ENCODE assay signal across 8 cellular contexts in genomic region chr4:2818351-2818939, GRCh38. TPM values are rescaled to one million over a fixed set of nuclear protein-coding genes. Genes with fewer than 3 reads are reported as not detected.
A peak's percentile ranks its signal among the peaks of the same experiment; 100 is the strongest.
DNase-seq lines count a peak whose midpoint lies in the region; ATAC-seq and TF ChIP-seq lines count a peak whose summit lies in the region.

No MANE protein-coding gene starts in this region.

- H3K27ac ChIP-seq in PC-9 (no peak overlapping the region), foreskin keratinocyte (no peak overlapping the region)

- H4K20me1 ChIP-seq in PC-9 (ENCODE audit: insufficient read depth): no peaks in the 10 kb centered on the region

- H3K4me3 ChIP-seq in GM08714 (ENCODE audit: low read length) (peak overlapping the region; percentile 40; the same call in 1 of the 2 replicates), PC-9 (peak overlapping the region; percentile 55)

- no peak for TF ChIP-seq CTCF in PC-9 (conservative IDR thresholded peaks at IDR 0.05)
- TF ChIP-seq CTCF in foreskin keratinocyte (conservative IDR thresholded peaks at IDR 0.05): no peak

- no peak overlapping the region for H2AFZ ChIP-seq in PC-9

- ATAC-seq in foreskin keratinocyte: peak; percentile 13
- ATAC-seq in HG02938 (IDR thresholded peaks at IDR 0.05; ENCODE audit: unreplicated experiment): no peak

- H3K9me3 ChIP-seq in PC-9 (ENCODE audit: insufficient read depth, low read depth): no peaks in the 10 kb centered on the region

- H3K27me3 ChIP-seq in PC-9 (ENCODE audit: insufficient read depth, low read depth): no peaks in the 10 kb centered on the region
- no peaks in the 10 kb centered on the region for H3K27me3 ChIP-seq in foreskin keratinocyte

- H3K79me2 ChIP-seq in PC-9 (ENCODE audit: low read depth): no peaks in the 10 kb centered on the region

- H3F3A ChIP-seq in PC-9 (ENCODE audit: insufficient read depth, low read depth): no peaks in the 10 kb centered on the region

- no peaks in the 10 kb centered on the region for H3K36me3 ChIP-seq in PC-9 (ENCODE audit: low read depth)

- BruUV-seq in PC-9 (replicated peaks; lab: Mats Ljungman, UMichigan): no TSS peak

- CTCF ChIA-PET in PC-9 (lab: Charles Lee): interaction anchor here (1.2 kb wide), 1 partner anchor 145 kb away, joined by 4 read pairs; the partner anchor contains the start of gene GRK4

- H3K9me2 ChIP-seq in PC-9 (ENCODE audit: insufficient read depth): no peaks in the 10 kb centered on the region

- H3K4me1 ChIP-seq in PC-9 (replicated peaks; ENCODE audit: insufficient read depth) (no peaks in the 10 kb centered on the region), foreskin keratinocyte (peaks cover 5% of the 10 kb centered on the region)

- intact Hi-C loops in PC-9 (cut with micrococcal nuclease; ENCODE audit: unreplicated experiment): no loop called here

- POLR2A ChIA-PET in PC-9 (lab: Charles Lee; ENCODE audit: unreplicated experiment): no interaction called here

- DNase-seq in PC-9 (no peak), foreskin keratinocyte (no peak), retina (peak; percentile 73), NCI-H2107 (lab: John Stamatoyannopoulos, UW) (no peak), HT-29 (ENCODE audit: low spot score) (no peak), NCI-H1048 (lab: John Stamatoyannopoulos, UW) (no peak)

- H3K4me2 ChIP-seq in PC-9: peak overlapping the region; percentile 78

RNA-seq across cellular contexts. Expression of gene ADD1, which starts 25.2 kb away (rescaled TPM):
- total RNA-seq in PC-9 (2021): 178 and 181 TPM in 2 replicates
- 173 and 176 TPM in 2 replicates for total RNA-seq in foreskin keratinocyte
- polyA plus RNA-seq in foreskin keratinocyte: 129 and 130 TPM in 2 replicates
- 125 and 167 TPM in 2 replicates for total RNA-seq in HT-29 (2014; rRNA removed; shearing (Covaris generic))

RNA-seq across cellular contexts. Expression of gene SH3BP2, which starts 25.6 kb away (rescaled TPM):
- total RNA-seq in PC-9 (2021) (40.4 and 54.0 TPM in 2 replicates), foreskin keratinocyte (12.5 and 15.7 TPM in 2 replicates)
- 8.3 and 10.8 TPM in 2 replicates for polyA plus RNA-seq in foreskin keratinocyte
- 122 and 166 TPM in 2 replicates for total RNA-seq in HT-29 (2014; rRNA removed; shearing (Covaris generic))
